ENCODE assay signal across 1 cellular context in genomic region chr1:227308367-227309336, GRCh38.
TF ChIP-seq lines count a peak whose summit lies in the region.

No MANE protein-coding gene starts in this region.

TF ChIP-seq in SK-N-SH, 30 proteins besides CTCF, POLR2A, EP300 and RAD21 (continued from another document):
- no peak for TF ChIP-seq ZBTB33 (IDR thresholded peaks at IDR 0.05; ENCODE audit: borderline replicate concordance, low read depth)
